Comparison of ENCODE assay signal across 8 cellular contexts in the genomic region with DNA sequence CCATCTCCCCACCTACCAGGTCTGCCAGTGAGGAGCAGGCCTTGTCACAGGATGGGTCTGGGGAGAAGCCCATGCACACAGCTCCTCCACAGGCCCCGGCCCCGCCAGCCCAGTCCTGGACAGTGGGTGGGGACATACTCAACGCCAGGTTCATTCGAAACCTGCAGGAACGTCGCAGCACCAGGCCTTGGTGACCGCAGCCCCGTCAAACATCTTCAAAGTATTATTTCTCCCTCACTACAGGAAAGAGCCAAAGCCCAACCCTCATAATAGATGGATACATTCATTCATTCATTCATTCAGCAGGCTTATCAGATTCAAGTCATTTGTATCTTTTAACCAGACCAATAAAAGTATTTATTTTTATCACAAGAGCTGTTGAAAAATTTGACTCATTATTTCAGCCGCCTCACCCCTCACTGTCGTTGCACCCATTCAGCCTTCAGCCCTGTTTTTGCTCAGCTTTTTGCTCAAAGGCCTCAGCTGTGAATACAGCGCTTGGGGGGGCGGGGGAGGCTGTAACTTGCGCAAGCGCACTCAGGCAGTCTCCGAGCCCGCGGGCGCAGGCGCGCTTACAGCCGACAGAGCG. TPM values are rescaled to one million over a fixed set of nuclear protein-coding genes. Genes with fewer than 3 reads are reported as not detected.
DNase-seq lines count a peak whose midpoint lies in the region; FAIRE-seq and TF ChIP-seq lines count a peak whose summit lies in the region.

No MANE protein-coding gene starts in this region.

- H3K36me3 ChIP-seq in ACC112 (ENCODE audit: insufficient read depth, low read length) (0 out of 2 replicates have a peak, but pooled peaks cover 4% of the 10 kb centered on the region), SJCRH30 (peaks cover 5% of the 10 kb centered on the region), bronchial epithelial cell (ENCODE audit: control insufficient read depth, insufficient read depth, low read length) (peaks cover 8% of the 10 kb centered on the region)

- H3K9me3 ChIP-seq in H9 (ENCODE audit: control insufficient read depth, low read depth, low read length) (no peaks in the 10 kb centered on the region), SJCRH30 (replicated peaks) (no peaks in the 10 kb centered on the region)

- peak overlapping the region; percentile 28 for H2AFZ ChIP-seq in ACC112 (ENCODE audit: low read length, unreplicated experiment)
- H2AFZ ChIP-seq in H9 (ENCODE audit: low read length) = no peak overlapping the region

- H3K4me1 ChIP-seq in ACC112 (ENCODE audit: control insufficient read depth, insufficient read depth, low read length, unreplicated experiment) = peaks cover 8% of the 10 kb centered on the region
- no peaks in the 10 kb centered on the region for H3K4me1 ChIP-seq in H9 (ENCODE audit: insufficient read depth, low read length)
- H3K4me1 ChIP-seq in SJCRH30 = no peaks in the 10 kb centered on the region

- H3K9ac ChIP-seq in H9 (ENCODE audit: extremely low read depth, insufficient read length, low read length) = no peak overlapping the region

- no peak overlapping the region for H4K8ac ChIP-seq in H9 (replicated peaks; ENCODE audit: insufficient read length, low read depth, low read length)

- H3K79me1 ChIP-seq in H9 (ENCODE audit: insufficient read depth, low read depth, low read length, poor library complexity, severe bottlenecking) = peaks cover 2% of the 10 kb centered on the region

- H3K23me2 ChIP-seq in H9 (ENCODE audit: insufficient read length, low read depth, low read length, poor library complexity, severe bottlenecking) = peaks cover 8% of the 10 kb centered on the region

- no peaks in the 10 kb centered on the region for H3K27me3 Mint-ChIP-seq in H9 (ENCODE audit: low read depth)

- DNase-seq in H9 (peak; percentile 46), SJCRH30 (no peak), bronchial epithelial cell (ENCODE audit: low read depth) (peak; percentile 83), NK-92 (lab: John Stamatoyannopoulos, UW; ENCODE audit: unreplicated experiment) (no peak), A172 (ENCODE audit: low spot score) (no peak)
- DNase-seq in stimulated activated CD4-positive, alpha-beta T cell treated with anti-CD3 and anti-CD28 coated beads, Interleukin-4, amount 100 ng/mL, for 1 hour = peak; percentile 93

- TF ChIP-seq CTCF in H9 (conservative IDR thresholded peaks at IDR 0.05) (no peak), bronchial epithelial cell (IDR thresholded peaks at IDR 0.05; ENCODE audit: insufficient read depth, low read length, severe bottlenecking) (no peak)

- no peak overlapping the region for H3T11ph ChIP-seq in H9 (ENCODE audit: low read length)

- peak overlapping the region; percentile 76 for H3K4me2 ChIP-seq in H9 (ENCODE audit: insufficient read depth, insufficient read length, low read length)

- H2BK12ac ChIP-seq in H9 (ENCODE audit: insufficient read length, low read depth, low read length) = no peak overlapping the region

- H2BK5ac ChIP-seq in H9 (ENCODE audit: insufficient read length, low read length) = no peak overlapping the region

- H3K79me2 ChIP-seq in ACC112 (ENCODE audit: control insufficient read depth, insufficient read depth, low read length, unreplicated experiment) (peaks cover 8% of the 10 kb centered on the region), H9 (ENCODE audit: insufficient read depth, low read length) (no peaks in the 10 kb centered on the region)

- H2BK120ac ChIP-seq in H9 (ENCODE audit: low read depth, low read length, poor library complexity, severe bottlenecking) = no peak overlapping the region

- no peak overlapping the region for H2BK20ac ChIP-seq in H9 (ENCODE audit: low read depth, low read length, poor library complexity, severe bottlenecking)

- H3K4me1 Mint-ChIP-seq in H9 = peaks cover 14 to 17% of the 10 kb centered on the region in 2 experiments

- no peak overlapping the region for H4K91ac ChIP-seq in H9 (ENCODE audit: insufficient read length, low read depth, low read length)

- H3K14ac ChIP-seq in H9 (ENCODE audit: insufficient read depth, low read length) = no peak overlapping the region

- no peak overlapping the region for H3K4ac ChIP-seq in H9 (ENCODE audit: low read depth, low read length)

- no peak overlapping the region for H3K56ac ChIP-seq in H9 (ENCODE audit: insufficient read length, low read depth, low read length)

- H2BK15ac ChIP-seq in H9 (ENCODE audit: low read depth, low read length) = no peak overlapping the region

- no peak overlapping the region for H3K18ac ChIP-seq in H9 (ENCODE audit: insufficient read length, low read depth, low read length)

- no CpG with 5 or more reads among the region's 22 CpGs for WGBS in H9 (ENCODE audit: extremely low coverage, insufficient read length, low lambda C conversion rate)

- no peak for FAIRE-seq in bronchial epithelial cell (lab: Jason Lieb, UNC)

- H2AK5ac ChIP-seq in H9 (ENCODE audit: insufficient read length, low read length) = no peak overlapping the region

- H3K27ac Mint-ChIP-seq in H9 = peak overlapping the region; percentile 2 to 82 (median 19); a peak in 5 of 7 replicates

- H3K9me3 Mint-ChIP-seq in H9 = no peaks in the 10 kb centered on the region

- H3K4me3 ChIP-seq in ACC112 (ENCODE audit: low read depth, low read length) = peak overlapping the region; percentile 86
- H3K4me3 ChIP-seq in SJCRH30 = peak overlapping the region; percentile 82
- H3K4me3 ChIP-seq in bronchial epithelial cell (ENCODE audit: low read depth, low read length) = peak overlapping the region; percentile 100

- peak overlapping the region; percentile 85 to 94 for H3K4me3 Mint-ChIP-seq in H9

- H3K36me3 Mint-ChIP-seq in H9 (ENCODE audit: insufficient read depth in 1 of 3, low read depth in 3 of 3) = peaks cover 11 to 62% (median 53%) of the 10 kb centered on the region in 3 experiments

- no peak overlapping the region for H4K5ac ChIP-seq in H9 (ENCODE audit: insufficient read length, low read depth, low read length)

- no peaks in the 10 kb centered on the region for H4K20me1 ChIP-seq in H9 (ENCODE audit: control insufficient read depth, insufficient read depth, insufficient read length)

- H3K27me3 ChIP-seq in ACC112 (ENCODE audit: insufficient read depth, low read length) (no peaks in the 10 kb centered on the region), H9 (ENCODE audit: insufficient read depth, low read length) (no peaks in the 10 kb centered on the region), SJCRH30 (no peaks in the 10 kb centered on the region), bronchial epithelial cell (ENCODE audit: control insufficient read depth, insufficient read depth, low read length) (no peaks in the 10 kb centered on the region), layer of hippocampus (ENCODE audit: control insufficient read depth, insufficient read depth, low read length) (no peaks in the 10 kb centered on the region)

- H3K27ac ChIP-seq in ACC112 (ENCODE audit: low read depth, low read length) (no peak overlapping the region), H9 (ENCODE audit: insufficient read length, low read depth, low read length) (no peak overlapping the region), SJCRH30 (no peak overlapping the region), layer of hippocampus (ENCODE audit: low read depth, low read length) (peak overlapping the region; percentile 72)

- H3K23ac ChIP-seq in H9 (ENCODE audit: insufficient read length, low read depth, low read length) = no peak overlapping the region

RNA-seq across cellular contexts. Expression of gene C6orf136, which starts 0.4 kb away (rescaled TPM):
- total RNA-seq in H9 (2021) (22.2 and 23.9 TPM in 2 replicates), bronchial epithelial cell (1.8 and 2.7 TPM in 2 replicates)
- total RNA-seq in SJCRH30 (2014; rRNA removed; shearing (Covaris generic)) = 9.1 and 10.0 TPM in 2 replicates
- 4.8 and 6.1 TPM in 2 replicates for total RNA-seq in A172 (2014; rRNA removed; shearing (Covaris generic))

RNA-seq across cellular contexts. Expression of gene ATAT1, which starts 19.9 kb away (rescaled TPM):
- total RNA-seq in H9 (2021) (19.6 and 20.1 TPM in 2 replicates), bronchial epithelial cell (1.8 and 2.9 TPM in 2 replicates)
- 11.4 and 13.0 TPM in 2 replicates for total RNA-seq in SJCRH30 (2014; rRNA removed; shearing (Covaris generic))
- 2.4 and 5.9 TPM in 2 replicates for total RNA-seq in A172 (2014; rRNA removed; shearing (Covaris generic))

RNA-seq across cellular contexts. Expression of gene DHX16, which starts 26.3 kb away (rescaled TPM):
- total RNA-seq in H9 (2021) (34.5 and 34.8 TPM in 2 replicates), bronchial epithelial cell (38.4 and 44.3 TPM in 2 replicates)
- 26.5 and 29.0 TPM in 2 replicates for total RNA-seq in SJCRH30 (2014; rRNA removed; shearing (Covaris generic))
- total RNA-seq in A172 (2014; rRNA removed; shearing (Covaris generic)) = 30.4 and 36.1 TPM in 2 replicates

RNA-seq across cellular contexts. Expression of gene MRPS18B, which starts 28.9 kb away (rescaled TPM):
- total RNA-seq in H9 (2021) (49.7 and 54.0 TPM in 2 replicates), bronchial epithelial cell (62.1 and 64.0 TPM in 2 replicates)
- total RNA-seq in SJCRH30 (2014; rRNA removed; shearing (Covaris generic)) = 48.8 and 51.6 TPM in 2 replicates
- total RNA-seq in A172 (2014; rRNA removed; shearing (Covaris generic)) = 76.8 and 82.8 TPM in 2 replicates

RNA-seq across cellular contexts. Expression of gene PPP1R10, which starts 29.5 kb away (rescaled TPM):
- total RNA-seq in H9 (2021) (123 and 126 TPM in 2 replicates), bronchial epithelial cell (10.5 and 18.3 TPM in 2 replicates)
- total RNA-seq in SJCRH30 (2014; rRNA removed; shearing (Covaris generic)) = 93.7 and 120 TPM in 2 replicates
- 22.6 and 28.2 TPM in 2 replicates for total RNA-seq in A172 (2014; rRNA removed; shearing (Covaris generic))

Comparison
In these comparisons a context has a peak if more than half of its experiments do, and no peak if none do; other contexts are left out.
1. DNase-seq: peak in H9 (single experiment), bronchial epithelial cell (single experiment) and stimulated activated CD4-positive, alpha-beta T cell treated with anti-CD3 and anti-CD28 coated beads, Interleukin-4, amount 100 ng/mL, for 1 hour (single experiment); none in SJCRH30 (0 of 2), NK-92 (single experiment) and A172 (single experiment).
2. Peak in every context shown above with its lines, with median percentiles within 50 percentile points of each other: H3K4me3 ChIP-seq.